In the genomic region with DNA sequence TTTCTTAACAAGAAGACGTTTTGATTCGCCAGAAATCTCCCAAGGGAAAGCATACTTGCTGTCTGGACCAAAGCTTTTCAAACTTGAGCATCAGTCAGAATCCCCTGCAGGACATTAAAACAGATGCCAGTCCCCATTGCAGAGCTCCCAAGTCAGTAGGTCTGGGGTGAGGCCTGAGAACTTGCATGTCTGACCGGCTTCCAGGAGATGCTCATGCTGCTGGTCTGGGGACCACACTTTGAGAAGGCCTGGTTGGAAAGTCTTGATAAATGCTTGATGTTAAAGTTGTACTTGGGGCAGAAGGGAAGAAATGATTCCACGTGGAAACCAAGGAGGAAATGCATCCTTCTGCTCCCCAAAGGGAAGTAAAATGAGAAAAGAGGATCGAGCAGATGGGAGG, we compare ENCODE assay signal across 39 cellular contexts. TPM values are rescaled to one million over a fixed set of nuclear protein-coding genes. Genes with fewer than 3 reads are reported as not detected.
"Had no signal": no experiment of that assay in that cellular context is flagged by ENCODE, and none has a peak within 500 bp of the region (broad histone marks: within the 10 kb centered on the region; RNA-seq: fewer than 3 reads in every experiment).

No MANE protein-coding gene starts in this region.

- H3K4me3 ChIP-seq: adrenal gland, body of pancreas, coronary artery, mucosa of descending colon, skin epidermis, stomach, suprapubic skin, tibial artery had no signal

- H3K36me3 Mint-ChIP-seq: activated CD4-positive, alpha-beta memory T cell treated with anti-CD3 and anti-CD28 coated beads for 36 hours; activated naive CD8-positive, alpha-beta T cell treated with anti-CD3 and anti-CD28 coated beads for 36 hours; stimulated activated naive B cell treated with anti-CD40 and anti-IgM and Interleukin-4, amounts not matched to agents 10 μg/mL and 1 μg/mL and 100 μg/mL, for 72 hours had no signal

- H3K4me1 ChIP-seq: adrenal gland had no signal

- DNase-seq: activated CD4-positive, alpha-beta memory T cell treated with anti-CD3 and anti-CD28 coated beads for 36 hours; activated CD4-positive, alpha-beta T cell treated with anti-CD3 and anti-CD28 coated beads, Interleukin-2, amount 10 ng/mL, durations not matched to agents 24 days and 14 days; activated CD4-positive, CD25-positive, alpha-beta regulatory T cell treated with anti-CD3 and anti-CD28 coated beads, Interleukin-2, amount 50 U/mL, for 72 hours; activated CD8-positive, alpha-beta memory T cell treated with anti-CD3 and anti-CD28 coated beads, Interleukin-2, amount 50 U/mL, for 4 hours; activated effector memory CD4-positive, alpha-beta T cell treated with anti-CD3 and anti-CD28 coated beads, Interleukin-2, amount 50 U/mL, for 16 hours; activated naive CD4-positive, alpha-beta T cell treated with anti-CD3 and anti-CD28 coated beads for 36 hours; activated naive CD8-positive, alpha-beta T cell treated with anti-CD3 and anti-CD28 coated beads for 36 hours; activated T-cell treated with anti-CD3 and anti-CD28 coated beads, Interleukin-2, amount 50 U/mL, for 1 hour; adrenal gland; aorta; endodermal cell; foreskin keratinocyte; left cardiac atrium; left ventricle myocardium superior; mucosa of descending colon; stimulated activated CD4-positive, alpha-beta T cell treated with anti-CD3 and anti-CD28 coated beads, Interleukin-12 subunit alpha, Interleukin-12 subunit beta, amount 100 ng/mL, for 4 hours; stimulated activated CD4-positive, alpha-beta T cell treated with anti-CD3 and anti-CD28 coated beads, Interleukin-4, amount 100 ng/mL, for 24 hours; stimulated activated CD8-positive, alpha-beta memory T cell treated with anti-CD3 and anti-CD28 coated beads, Interleukin-4, amount 100 ng/mL, for 48 hours; stimulated activated naive B cell treated with anti-CD40 and anti-IgM and Interleukin-4, amounts not matched to agents 10 μg/mL and 1 μg/mL and 100 μg/mL, for 72 hours; stomach; SW 1271; T-helper 9 cell; tibial artery had no signal

- H3K9me3 Mint-ChIP-seq: activated CD4-positive, alpha-beta T cell treated with anti-CD3 and anti-CD28 coated beads, Interleukin-2, amount 10 ng/mL, durations not matched to agents 24 days and 14 days; endodermal cell; nephron had no signal

- H3K27ac Mint-ChIP-seq: activated CD4-positive, alpha-beta memory T cell treated with anti-CD3 and anti-CD28 coated beads for 36 hours; activated CD4-positive, alpha-beta T cell treated with anti-CD3 and anti-CD28 coated beads, Interleukin-2, amount 10 ng/mL, durations not matched to agents 24 days and 14 days; activated naive CD4-positive, alpha-beta T cell treated with anti-CD3 and anti-CD28 coated beads for 36 hours; activated naive CD8-positive, alpha-beta T cell treated with anti-CD3 and anti-CD28 coated beads for 36 hours; activated T-helper 1 cell treated with anti-CD3 and anti-CD28 coated beads, Interleukin-12 subunit alpha, Interleukin-12 subunit beta, Interleukin-2, Interleukin-4 antibody, amounts not matched to agents 30 ng/mL and 10 ng/mL and 1 ng/mL, durations not matched to agents 14 hours and 24 hours and 36 hours; endodermal cell; nephron; stimulated activated naive B cell treated with anti-CD40 and anti-IgM and Interleukin-4, amounts not matched to agents 10 μg/mL and 1 μg/mL and 100 μg/mL, for 72 hours; T-helper 1 cell treated with Interleukin-12 subunit alpha and Interleukin-12 subunit beta and Interleukin-4 antibody, amounts not matched to agents 30 μg/mL and 1 μg/mL, for 36 hours had no signal

- H3K27me3 Mint-ChIP-seq: activated CD4-positive, alpha-beta T cell treated with anti-CD3 and anti-CD28 coated beads, Interleukin-2, amount 10 ng/mL, durations not matched to agents 24 days and 14 days; activated naive CD8-positive, alpha-beta T cell treated with anti-CD3 and anti-CD28 coated beads for 36 hours had no signal

- H3K4me1 Mint-ChIP-seq: activated CD4-positive, alpha-beta T cell treated with anti-CD3 and anti-CD28 coated beads, Interleukin-2, amount 10 ng/mL, durations not matched to agents 24 days and 14 days; activated naive CD8-positive, alpha-beta T cell treated with anti-CD3 and anti-CD28 coated beads for 36 hours had no signal

- H3K4me3 Mint-ChIP-seq: activated CD4-positive, alpha-beta memory T cell treated with anti-CD3 and anti-CD28 coated beads for 36 hours; activated CD4-positive, alpha-beta T cell treated with anti-CD3 and anti-CD28 coated beads, Interleukin-2, amount 10 ng/mL, durations not matched to agents 24 days and 14 days; activated naive CD4-positive, alpha-beta T cell treated with anti-CD3 and anti-CD28 coated beads for 36 hours; activated naive CD8-positive, alpha-beta T cell treated with anti-CD3 and anti-CD28 coated beads for 36 hours; activated T-helper 1 cell treated with anti-CD3 and anti-CD28 coated beads, Interleukin-12 subunit alpha, Interleukin-12 subunit beta, Interleukin-2, Interleukin-4 antibody, amounts not matched to agents 30 ng/mL and 10 ng/mL and 1 ng/mL, durations not matched to agents 14 hours and 24 hours and 36 hours; endodermal cell; nephron; stimulated activated naive B cell treated with anti-CD40 and anti-IgM and Interleukin-4, amounts not matched to agents 10 μg/mL and 1 μg/mL and 100 μg/mL, for 72 hours; T-helper 1 cell treated with Interleukin-12 subunit alpha and Interleukin-12 subunit beta and Interleukin-4 antibody, amounts not matched to agents 30 μg/mL and 1 μg/mL, for 36 hours had no signal

- H3K9me3 ChIP-seq: adrenal gland, mucosa of descending colon, suprapubic skin, tibial artery had no signal

- H3K27me3 ChIP-seq: adrenal gland, body of pancreas, stomach, suprapubic skin, tibial artery had no signal

- H3K27ac ChIP-seq: adrenal gland, body of pancreas, coronary artery, foreskin keratinocyte, skin epidermis, suprapubic skin, tibial artery had no signal

- ATAC-seq: esophagus mucosa; foreskin keratinocyte; left cardiac atrium; left ventricle myocardium superior; mucosa of descending colon; sciatic nerve; stimulated activated naive B cell treated with anti-CD40 and anti-IgM and Interleukin-4, amounts not matched to agents 10 μg/mL and 1 μg/mL and 100 μg/mL, for 72 hours had no signal

- H3K36me3 ChIP-seq: adrenal gland, stomach, suprapubic skin, tibial artery had no signal

RNA-seq across cellular contexts. Expression of a gene that starts 24.3 kb away (rescaled TPM):
- total RNA-seq: activated CD4-positive, alpha-beta memory T cell treated with anti-CD3 and anti-CD28 coated beads for 36 hours; activated CD4-positive, alpha-beta T cell treated with anti-CD3 and anti-CD28 coated beads, Interleukin-2, amount 10 ng/mL, durations not matched to agents 24 days and 14 days; activated CD8-positive, alpha-beta memory T cell treated with anti-CD3 and anti-CD28 coated beads for 36 hours; activated naive CD4-positive, alpha-beta T cell treated with anti-CD3 and anti-CD28 coated beads for 36 hours; activated naive CD8-positive, alpha-beta T cell treated with anti-CD3 and anti-CD28 coated beads for 36 hours; activated T-helper 1 cell treated with anti-CD3 and anti-CD28 coated beads, Interleukin-12 subunit alpha, Interleukin-12 subunit beta, Interleukin-2, Interleukin-4 antibody, amounts not matched to agents 30 ng/mL and 10 ng/mL and 1 ng/mL, durations not matched to agents 14 hours and 24 hours and 36 hours; adrenal gland; aorta; body of pancreas; cerebellum; endodermal cell; esophagus mucosa; foreskin keratinocyte; lung microvascular endothelial cell; mesenteric fat pad; mucosa of descending colon; osteoblast; posterior vena cava; renal cortical epithelial cell; sciatic nerve; suprapubic skin had no signal
